ENCODE assay signal across 21 cellular contexts in genomic region chrX:40476958-40477357, GRCh38.
"Had no signal": no experiment of that assay in that cellular context is flagged by ENCODE, and none has a peak within 500 bp of the region (broad histone marks: within the 10 kb centered on the region; RNA-seq: fewer than 3 reads in every experiment).

No MANE protein-coding gene starts in this region.

- H3K9me3 ChIP-seq: lower lobe of right lung, transverse colon, uterus had no signal

- DNase-seq: activated CD4-positive, alpha-beta T cell treated with anti-CD3 and anti-CD28 coated beads for 4 hours; activated CD4-positive, alpha-beta T cell treated with anti-CD3 and anti-CD28 coated beads, Interleukin-2, amount 50 U/mL, for 48 hours; activated CD4-positive, CD25-positive, alpha-beta regulatory T cell; activated naive CD4-positive, alpha-beta T cell treated with anti-CD3 and anti-CD28 coated beads, Interleukin-2, amount 10 ng/mL, durations not matched to agents 7 days and 5 days; activated T-cell treated with anti-CD3 and anti-CD28 coated beads, Interleukin-2, amount 50 U/mL, for 24 hours; amygdala; effector CD8-positive, alpha-beta T cell; foreskin keratinocyte; kidney; lower lobe of right lung; naive B cell; small intestine; stimulated activated CD4-positive, alpha-beta T cell treated with anti-CD3 and anti-CD28 coated beads, Interleukin-2, amount 100 ng/mL, for 24 hours; T1000; transverse colon; uterus had no signal

- ATAC-seq: foreskin keratinocyte; left lobe of liver; lower lobe of right lung; sciatic nerve; stimulated activated memory B cell treated with anti-CD40 and anti-IgM and Interleukin-4, amounts not matched to agents 10 μg/mL and 1 μg/mL and 100 μg/mL, for 72 hours had no signal

- H3K36me3 ChIP-seq: lower lobe of right lung, transverse colon, uterus had no signal

- H3K27me3 ChIP-seq: foreskin keratinocyte, transverse colon had no signal

- H3K4me3 ChIP-seq: lower lobe of right lung, transverse colon, uterus had no signal

- H3K4me1 ChIP-seq: lower lobe of right lung, uterus had no signal

- H3K4me3 Mint-ChIP-seq: activated naive CD4-positive, alpha-beta T cell treated with anti-CD3 and anti-CD28 coated beads, Interleukin-2, amount 10 ng/mL, durations not matched to agents 7 days and 5 days; activated T-cell treated with anti-CD3 and anti-CD28 coated beads, Interleukin-2, amount 50 U/mL, for 24 hours; dendritic cell treated with granulocyte-macrophage colony-stimulating factor and Interleukin-4, amounts not matched to agents 40 ng/mL and 50 ng/mL, for 4 days; naive B cell; stimulated activated memory B cell treated with anti-CD40 and anti-IgM and Interleukin-4, amounts not matched to agents 10 μg/mL and 1 μg/mL and 100 μg/mL, for 72 hours had no signal

- H3K36me3 Mint-ChIP-seq: activated naive CD4-positive, alpha-beta T cell treated with anti-CD3 and anti-CD28 coated beads, Interleukin-2, amount 10 ng/mL, durations not matched to agents 7 days and 5 days; naive B cell; stimulated activated memory B cell treated with anti-CD40 and anti-IgM and Interleukin-4, amounts not matched to agents 10 μg/mL and 1 μg/mL and 100 μg/mL, for 72 hours had no signal

- H3K9me3 Mint-ChIP-seq: activated naive CD4-positive, alpha-beta T cell treated with anti-CD3 and anti-CD28 coated beads, Interleukin-2, amount 10 ng/mL, durations not matched to agents 7 days and 5 days; activated T-cell treated with anti-CD3 and anti-CD28 coated beads, Interleukin-2, amount 50 U/mL, for 24 hours; activated T-helper 2 cell treated with anti-CD3 and anti-CD28 coated beads, Interferon-gamma antibody, Interleukin-2, Interleukin-4, amounts not matched to agents 10 μg/mL and 5 μg/mL and 100 μg/mL, durations not matched to agents 14 hours and 24 hours and 36 hours; stimulated activated memory B cell treated with anti-CD40 and anti-IgM and Interleukin-4, amounts not matched to agents 10 μg/mL and 1 μg/mL and 100 μg/mL, for 72 hours had no signal

- H3K27ac Mint-ChIP-seq: activated naive CD4-positive, alpha-beta T cell treated with anti-CD3 and anti-CD28 coated beads, Interleukin-2, amount 10 ng/mL, durations not matched to agents 7 days and 5 days; activated T-cell treated with anti-CD3 and anti-CD28 coated beads, Interleukin-2, amount 50 U/mL, for 24 hours; activated T-helper 2 cell treated with anti-CD3 and anti-CD28 coated beads, Interferon-gamma antibody, Interleukin-2, Interleukin-4, amounts not matched to agents 10 μg/mL and 5 μg/mL and 100 μg/mL, durations not matched to agents 14 hours and 24 hours and 36 hours; dendritic cell treated with granulocyte-macrophage colony-stimulating factor and Interleukin-4, amounts not matched to agents 40 ng/mL and 50 ng/mL, for 4 days; stimulated activated memory B cell treated with anti-CD40 and anti-IgM and Interleukin-4, amounts not matched to agents 10 μg/mL and 1 μg/mL and 100 μg/mL, for 72 hours had no signal

- H3K27ac ChIP-seq: foreskin keratinocyte, lower lobe of right lung, transverse colon, uterus had no signal
